In the genomic region with DNA sequence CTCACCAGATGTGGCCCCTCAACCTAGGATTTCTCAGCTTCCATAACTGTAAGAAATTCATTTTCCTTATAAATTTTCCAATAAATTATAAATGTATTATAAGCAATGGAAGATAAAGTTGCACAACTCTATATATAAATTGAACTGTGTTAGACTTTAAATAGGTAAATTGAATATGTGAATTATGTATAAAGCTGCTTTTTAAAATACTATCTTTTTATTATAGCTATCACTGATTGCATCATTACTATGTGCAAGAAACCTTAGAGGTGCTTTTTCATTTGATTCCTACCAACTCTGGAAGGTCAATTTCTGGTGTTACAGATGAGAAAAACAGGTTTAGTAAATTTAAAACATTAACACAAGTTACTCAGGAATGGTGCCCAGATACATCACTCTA, we compare ENCODE assay signal across 33 cellular contexts.
"Had no signal": no experiment of that assay in that cellular context is flagged by ENCODE, and none has a peak within 500 bp of the region (broad histone marks: within the 10 kb centered on the region; RNA-seq: fewer than 3 reads in every experiment).

No MANE protein-coding gene starts in this region.

- ATAC-seq: activated CD8-positive, alpha-beta T cell treated with anti-CD3 and anti-CD28 coated beads for 36 hours; activated naive CD4-positive, alpha-beta T cell treated with anti-CD3 and anti-CD28 coated beads, Interleukin-2, amount 50 U/mL, for 72 hours; activated T-cell treated with anti-CD3 and anti-CD28 coated beads, Interleukin-2, amount 50 U/mL, for 4 hours; activated T-cell treated with anti-CD3 and anti-CD28 coated beads, Interleukin-2, amount 50 U/mL, for 72 hours; activated T-helper 17 cell treated with anti-CD3 and anti-CD28 coated beads, Interleukin-2, amount 50 U/mL, for 72 hours; body of pancreas had no signal

- H3K9me3 ChIP-seq: adrenal gland, body of pancreas, breast epithelium had no signal

- H3K36me3 ChIP-seq: adrenal gland, breast epithelium had no signal

- H3K4me3 ChIP-seq: adrenal gland, body of pancreas, breast epithelium had no signal

- H3K27ac ChIP-seq: adrenal gland, body of pancreas, brain microvascular endothelial cell, breast epithelium, VCaP had no signal

- DNase-seq: activated B cell treated with CpG ODN at 0.5 μM for 24 hours; activated CD4-positive, alpha-beta memory T cell treated with anti-CD3 and anti-CD28 coated beads for 36 hours; activated CD4-positive, alpha-beta T cell treated with anti-CD3 and anti-CD28 coated beads for 4 hours; activated CD4-positive, alpha-beta T cell treated with anti-CD3 and anti-CD28 coated beads, Interleukin-2, amount 10 ng/mL, durations not matched to agents 24 days and 14 days; activated CD4-positive, alpha-beta T cell treated with anti-CD3 and anti-CD28 coated beads, Interleukin-2, amount 50 U/mL, for 1 hour; activated CD4-positive, alpha-beta T cell treated with anti-CD3 and anti-CD28 coated beads, Interleukin-2, amount 50 U/mL, for 4 hours; activated CD4-positive, CD25-positive, alpha-beta regulatory T cell treated with anti-CD3 and anti-CD28 coated beads, Interleukin-2, amount 50 U/mL, for 72 hours; activated CD8-positive, alpha-beta memory T cell treated with anti-CD3 and anti-CD28 coated beads, Interleukin-2, amount 50 U/mL, for 4 hours; activated CD8-positive, alpha-beta T cell treated with anti-CD3 and anti-CD28 coated beads for 36 hours; activated effector memory CD4-positive, alpha-beta T cell treated with anti-CD3 and anti-CD28 coated beads, Interleukin-2, amount 50 U/mL, for 16 hours; activated gamma-delta T cell treated with Interleukin-2 at 50 U/mL for 16 hours; activated naive CD4-positive, alpha-beta T cell; activated naive CD4-positive, alpha-beta T cell treated with anti-CD3 and anti-CD28 coated beads for 36 hours; activated naive CD4-positive, alpha-beta T cell treated with anti-CD3 and anti-CD28 coated beads, Interleukin-2, amount 50 U/mL, for 16 hours; activated naive CD8-positive, alpha-beta T cell treated with anti-CD3 and anti-CD28 coated beads for 36 hours; activated T-cell treated with anti-CD3 and anti-CD28 coated beads for 4 hours; activated T-cell treated with anti-CD3 and anti-CD28 coated beads, Interleukin-2, amount 50 U/mL, for 1 hour; activated T-cell treated with anti-CD3 and anti-CD28 coated beads, Interleukin-2, amount 50 U/mL, for 4 hours; activated T-cell treated with anti-CD3 and anti-CD28 coated beads, Interleukin-2, amount 50 U/mL, for 72 hours; adrenal gland; amniotic stem cell; aorta; body of pancreas; brain microvascular endothelial cell; central memory CD4-positive, alpha-beta T cell; T-helper 2 cell; T-helper 9 cell had no signal

- FAIRE-seq: astrocyte, TTC549 had no signal
